38 cellular contexts compared by ENCODE assay signal in genomic region chrX:116972362-116972761, GRCh38.
"Had no signal": no experiment of that assay in that cellular context is flagged by ENCODE, and none has a peak within 500 bp of the region (broad histone marks: within the 10 kb centered on the region; RNA-seq: fewer than 3 reads in every experiment).

No MANE protein-coding gene starts in this region.

- H3K9me3 ChIP-seq: adrenal gland, colonic mucosa had no signal

- H3K27me3 ChIP-seq: adrenal gland, cardiac muscle cell, colonic mucosa had no signal

- FAIRE-seq: bronchial epithelial cell had no signal

- H3K27me3 Mint-ChIP-seq: activated CD4-positive, alpha-beta memory T cell treated with anti-CD3 and anti-CD28 coated beads, Interleukin-2, amount 10 ng/mL, durations not matched to agents 7 days and 5 days; activated CD4-positive, alpha-beta T cell treated with anti-CD3 and anti-CD28 coated beads for 36 hours; activated CD4-positive, alpha-beta T cell treated with anti-CD3 and anti-CD28 coated beads, Interleukin-2, amount 10 ng/mL, durations not matched to agents 7 days and 5 days; activated CD8-positive, alpha-beta memory T cell treated with anti-CD3 and anti-CD28 coated beads, Interleukin-2, amount 10 ng/mL, durations not matched to agents 7 days and 5 days; activated naive CD8-positive, alpha-beta T cell treated with anti-CD3 and anti-CD28 coated beads for 36 hours; brain; central memory CD8-positive, alpha-beta T cell had no signal

- DNase-seq: activated CD4-positive, alpha-beta memory T cell treated with anti-CD3 and anti-CD28 coated beads, Interleukin-2, amount 10 ng/mL, durations not matched to agents 7 days and 5 days; activated CD4-positive, alpha-beta T cell treated with anti-CD3 and anti-CD28 coated beads for 1 hour; activated CD4-positive, alpha-beta T cell treated with anti-CD3 and anti-CD28 coated beads for 36 hours; activated CD4-positive, alpha-beta T cell treated with anti-CD3 and anti-CD28 coated beads for 48 hours; activated CD4-positive, alpha-beta T cell treated with anti-CD3 and anti-CD28 coated beads, Interleukin-2, amount 10 ng/mL, durations not matched to agents 7 days and 5 days; activated CD4-positive, alpha-beta T cell treated with anti-CD3 and anti-CD28 coated beads, Interleukin-2, amount 50 U/mL, for 48 hours; activated CD4-positive, CD25-positive, alpha-beta regulatory T cell; activated CD8-positive, alpha-beta memory T cell treated with anti-CD3 and anti-CD28 coated beads for 24 hours; activated CD8-positive, alpha-beta memory T cell treated with anti-CD3 and anti-CD28 coated beads, Interleukin-2, amount 10 ng/mL, durations not matched to agents 7 days and 5 days; activated CD8-positive, alpha-beta memory T cell treated with anti-CD3 and anti-CD28 coated beads, Interleukin-2, amount 50 U/mL, for 48 hours; activated CD8-positive, alpha-beta T cell treated with anti-CD3 and anti-CD28 coated beads, Interleukin-2, amount 10 ng/mL, durations not matched to agents 7 days and 5 days; activated effector memory CD4-positive, alpha-beta T cell treated with Interleukin-2 at 50 U/mL for 16 hours; activated gamma-delta T cell; activated naive CD4-positive, alpha-beta T cell; activated naive CD4-positive, alpha-beta T cell treated with anti-CD3 and anti-CD28 coated beads for 36 hours; activated naive CD4-positive, alpha-beta T cell treated with anti-CD3 and anti-CD28 coated beads, Interleukin-2, amount 50 U/mL, for 16 hours; activated naive CD8-positive, alpha-beta T cell treated with anti-CD3 and anti-CD28 coated beads for 36 hours; activated T-cell treated with anti-CD3 and anti-CD28 coated beads, Interleukin-2, amount 50 U/mL, for 24 hours; activated T-cell treated with anti-CD3 and anti-CD28 coated beads, Interleukin-2, amount 50 U/mL, for 48 hours; adrenal gland; amniotic stem cell; aorta; caudate nucleus; cerebellar nuclear complex; colonic mucosa; T-helper 2 cell; T-helper 9 cell; WERI-Rb-1 had no signal

- H3K27ac Mint-ChIP-seq: activated CD4-positive, alpha-beta memory T cell treated with anti-CD3 and anti-CD28 coated beads, Interleukin-2, amount 10 ng/mL, durations not matched to agents 7 days and 5 days; activated CD4-positive, alpha-beta T cell treated with anti-CD3 and anti-CD28 coated beads for 36 hours; activated CD4-positive, alpha-beta T cell treated with anti-CD3 and anti-CD28 coated beads, Interleukin-2, amount 10 ng/mL, durations not matched to agents 7 days and 5 days; activated CD8-positive, alpha-beta memory T cell treated with anti-CD3 and anti-CD28 coated beads, Interleukin-2, amount 10 ng/mL, durations not matched to agents 7 days and 5 days; activated CD8-positive, alpha-beta T cell treated with anti-CD3 and anti-CD28 coated beads, Interleukin-2, amount 10 ng/mL, durations not matched to agents 7 days and 5 days; activated naive CD4-positive, alpha-beta T cell treated with anti-CD3 and anti-CD28 coated beads for 36 hours; activated naive CD4-positive, alpha-beta T cell treated with anti-CD3 and anti-CD28 coated beads, Interleukin-2, amount 50 U/mL, for 72 hours; activated naive CD8-positive, alpha-beta T cell treated with anti-CD3 and anti-CD28 coated beads for 36 hours; activated T-cell treated with anti-CD3 and anti-CD28 coated beads, Interleukin-2, amount 50 U/mL, for 24 hours; activated T-helper 2 cell treated with anti-CD3 and anti-CD28 coated beads, Interferon-gamma antibody, Interleukin-2, Interleukin-4, amounts not matched to agents 10 μg/mL and 5 μg/mL and 100 μg/mL, durations not matched to agents 14 hours and 24 hours and 36 hours; brain; T-helper 1 cell treated with Interleukin-12 subunit alpha and Interleukin-12 subunit beta and Interleukin-4 antibody, amounts not matched to agents 30 μg/mL and 1 μg/mL, for 36 hours; T-helper 2 cell treated with Interferon-gamma antibody and Interleukin-4, amounts not matched to agents 5 μg/mL and 100 μg/mL, for 36 hours; WTC11 had no signal

- H3K9me3 Mint-ChIP-seq: activated CD4-positive, alpha-beta memory T cell treated with anti-CD3 and anti-CD28 coated beads, Interleukin-2, amount 10 ng/mL, durations not matched to agents 7 days and 5 days; activated naive CD8-positive, alpha-beta T cell treated with anti-CD3 and anti-CD28 coated beads for 36 hours; activated T-cell treated with anti-CD3 and anti-CD28 coated beads, Interleukin-2, amount 50 U/mL, for 24 hours had no signal

- H3K4me3 ChIP-seq: adrenal gland, cardiac muscle cell, colonic mucosa had no signal

- H3K4me1 ChIP-seq: adrenal gland, colonic mucosa had no signal

- H3K36me3 Mint-ChIP-seq: activated CD8-positive, alpha-beta memory T cell treated with anti-CD3 and anti-CD28 coated beads, Interleukin-2, amount 10 ng/mL, durations not matched to agents 7 days and 5 days; activated naive CD4-positive, alpha-beta T cell treated with anti-CD3 and anti-CD28 coated beads, Interleukin-2, amount 50 U/mL, for 72 hours; activated naive CD8-positive, alpha-beta T cell treated with anti-CD3 and anti-CD28 coated beads for 36 hours; brain had no signal

- H3K4me1 Mint-ChIP-seq: activated CD4-positive, alpha-beta memory T cell treated with anti-CD3 and anti-CD28 coated beads, Interleukin-2, amount 10 ng/mL, durations not matched to agents 7 days and 5 days; activated CD4-positive, alpha-beta T cell treated with anti-CD3 and anti-CD28 coated beads for 36 hours; activated CD4-positive, alpha-beta T cell treated with anti-CD3 and anti-CD28 coated beads, Interleukin-2, amount 10 ng/mL, durations not matched to agents 7 days and 5 days; activated CD8-positive, alpha-beta memory T cell treated with anti-CD3 and anti-CD28 coated beads, Interleukin-2, amount 10 ng/mL, durations not matched to agents 7 days and 5 days; activated naive CD8-positive, alpha-beta T cell treated with anti-CD3 and anti-CD28 coated beads for 36 hours; brain; central memory CD8-positive, alpha-beta T cell had no signal

- H3K36me3 ChIP-seq: adrenal gland, cardiac muscle cell, colonic mucosa, WERI-Rb-1 had no signal

- H3K4me3 Mint-ChIP-seq: activated CD4-positive, alpha-beta memory T cell treated with anti-CD3 and anti-CD28 coated beads, Interleukin-2, amount 10 ng/mL, durations not matched to agents 7 days and 5 days; activated CD4-positive, alpha-beta T cell treated with anti-CD3 and anti-CD28 coated beads for 36 hours; activated CD4-positive, alpha-beta T cell treated with anti-CD3 and anti-CD28 coated beads, Interleukin-2, amount 10 ng/mL, durations not matched to agents 7 days and 5 days; activated CD8-positive, alpha-beta memory T cell treated with anti-CD3 and anti-CD28 coated beads, Interleukin-2, amount 10 ng/mL, durations not matched to agents 7 days and 5 days; activated CD8-positive, alpha-beta T cell treated with anti-CD3 and anti-CD28 coated beads, Interleukin-2, amount 10 ng/mL, durations not matched to agents 7 days and 5 days; activated naive CD4-positive, alpha-beta T cell treated with anti-CD3 and anti-CD28 coated beads for 36 hours; activated naive CD8-positive, alpha-beta T cell treated with anti-CD3 and anti-CD28 coated beads for 36 hours; activated T-cell treated with anti-CD3 and anti-CD28 coated beads, Interleukin-2, amount 50 U/mL, for 24 hours; brain; central memory CD8-positive, alpha-beta T cell; T-helper 1 cell treated with Interleukin-12 subunit alpha and Interleukin-12 subunit beta and Interleukin-4 antibody, amounts not matched to agents 30 μg/mL and 1 μg/mL, for 36 hours; T-helper 2 cell treated with Interferon-gamma antibody and Interleukin-4, amounts not matched to agents 5 μg/mL and 100 μg/mL, for 36 hours; WTC11 had no signal

- H3K27ac ChIP-seq: adrenal gland, cardiac muscle cell, colonic mucosa, WERI-Rb-1 had no signal

- ATAC-seq: activated CD4-positive, alpha-beta T cell treated with anti-CD3 and anti-CD28 coated beads for 36 hours; activated CD4-positive, CD25-positive, alpha-beta regulatory T cell treated with anti-CD3 and anti-CD28 coated beads, Interleukin-2, amount 50 U/mL, for 24 hours; activated CD8-positive, alpha-beta memory T cell treated with anti-CD3 and anti-CD28 coated beads, Interleukin-2, amount 10 ng/mL, durations not matched to agents 7 days and 5 days; activated CD8-positive, alpha-beta T cell treated with anti-CD3 and anti-CD28 coated beads, Interleukin-2, amount 10 ng/mL, durations not matched to agents 7 days and 5 days; activated naive CD4-positive, alpha-beta T cell treated with anti-CD3 and anti-CD28 coated beads, Interleukin-2, amount 50 U/mL, for 72 hours; WTC11 had no signal
